In genomic region chr7:107982918-107983389, GRCh38 we compare ENCODE assay signal across 11 cellular contexts. TPM values are rescaled to one million over a fixed set of nuclear protein-coding genes. Genes with fewer than 3 reads are reported as not detected.
DNase-seq lines count a peak whose midpoint lies in the region; FAIRE-seq and TF ChIP-seq lines count a peak whose summit lies in the region.
"Had no signal": no experiment of that assay in that cellular context is flagged by ENCODE, and none has a peak within 500 bp of the region (broad histone marks: within the 10 kb centered on the region; RNA-seq: fewer than 3 reads in every experiment).

No MANE protein-coding gene starts in this region.

- H3K4me1 ChIP-seq in testis: no peaks in the 10 kb centered on the region
- peaks cover under 1% of the 10 kb centered on the region for H3K4me1 ChIP-seq in ovary (ENCODE audit: insufficient read depth)

- TF ChIP-seq CTCF in fibroblast of villous mesenchyme (IDR thresholded peaks at IDR 0.05; ENCODE audit: insufficient read depth, low read depth, low read length): peak; percentile 33
- TF ChIP-seq CTCF in testis (IDR thresholded peaks at IDR 0.05): peak in 2 of 3 experiments; percentile 8 to 25
- no peak for TF ChIP-seq CTCF in ovary (IDR thresholded peaks at IDR 0.05)

- 54 to 67% methylated on average over 2 of the region's 2 CpGs for WGBS in testis, 2 donors
- WGBS in ovary, 3 donors: 28 to 39% (median 31%) methylated on average over 2 of the region's 2 CpGs

- no peaks in the 10 kb centered on the region for H3K27me3 ChIP-seq in testis
- no peaks in the 10 kb centered on the region for H3K27me3 ChIP-seq in ovary

- no peak for FAIRE-seq in H54 (lab: Jason Lieb, UNC)

- intact Hi-C loops in testis (cut with DNase I; ENCODE audit: low total_unique reads) (no loop called here), ovary (cut with DNase I) (no loop called here)

- no peaks in the 10 kb centered on the region for H3K36me3 ChIP-seq in testis (ENCODE audit: low read depth, missing control alignments)
- no peaks in the 10 kb centered on the region for H3K36me3 ChIP-seq in ovary

- no peaks in the 10 kb centered on the region for H3K9me3 ChIP-seq in testis
- no peaks in the 10 kb centered on the region for H3K9me3 ChIP-seq in ovary

- H3K27ac ChIP-seq in testis: no peak overlapping the region
- H3K27ac ChIP-seq in ovary: no peak overlapping the region
- H3K27ac ChIP-seq: PC-9 had no signal

- DNase-seq in NCI-H1417 (lab: John Stamatoyannopoulos, UW) (peak in 2 of 3 experiments; percentile 34 to 58), NCI-H1417 treated with DMSO at 0.1 percent for 48 hours (lab: John Stamatoyannopoulos, UW) (no peak), NCI-H69 (lab: John Stamatoyannopoulos, UW) (peak; percentile 95), fibroblast of villous mesenchyme (ENCODE audit: low read depth) (no peak), testis (no peak), ovary (no peak), D341Med (ENCODE audit: low spot score) (no peak), H54 (ENCODE audit: insufficient read length, low spot score) (no peak)
- DNase-seq: activated CD4-positive, CD25-positive, alpha-beta regulatory T cell; hypothalamus; PC-9 had no signal

- H3K4me3 ChIP-seq in fibroblast of villous mesenchyme (ENCODE audit: low read depth, low read length) (no peak overlapping the region), testis (no peak overlapping the region), ovary (no peak overlapping the region)
- H3K4me3 ChIP-seq: PC-9 had no signal

- TF ChIP-seq EP300 in ovary (IDR thresholded peaks at IDR 0.05): no peak

- TF ChIP-seq POLR2A in testis (IDR thresholded peaks at IDR 0.05): no peak
- no peak for TF ChIP-seq POLR2A in ovary (IDR thresholded peaks at IDR 0.05)
- TF ChIP-seq POLR2A in H54 (IDR thresholded peaks at IDR 0.05; ENCODE audit: low read depth, low read length): no peak

RNA-seq across cellular contexts. Expression of gene LAMB1, which starts 20.0 kb away (rescaled TPM):
- 438 and 483 TPM in 2 replicates for total RNA-seq in fibroblast of villous mesenchyme
- 10 to 100 TPM; 42.0 to 65.2 TPM for total RNA-seq in testis
- polyA plus RNA-seq in testis (ENCODE audit: insufficient read depth, low read depth, low replicate concordance): 43.1 TPM
- 100 to 1,000 TPM in 1 of 7 donors, 10 to 100 TPM in 6; 10.2 to 151 (median 65.0) TPM for total RNA-seq in ovary
- polyA plus RNA-seq in ovary: 100 to 1,000 TPM in 1 of 2 donors, 10 to 100 TPM in 1; 49.2 to 148 TPM

Comparison
In these comparisons a context has a peak if more than half of its experiments do, and no peak if none do; other contexts are left out.
1. DNase-seq: peak in NCI-H1417 (2 of 3) and NCI-H69 (single experiment); none in NCI-H1417 treated with DMSO at 0.1 percent for 48 hours (single experiment), fibroblast of villous mesenchyme (single experiment), testis (single experiment), ovary (0 of 5), D341Med (single experiment) and H54 (single experiment).
2. CTCF ChIP-seq: peak in fibroblast of villous mesenchyme (single experiment) and testis (2 of 3); none in ovary (0 of 3).